Comparison of ENCODE assay signal across 1 cellular context in the genomic region with DNA sequence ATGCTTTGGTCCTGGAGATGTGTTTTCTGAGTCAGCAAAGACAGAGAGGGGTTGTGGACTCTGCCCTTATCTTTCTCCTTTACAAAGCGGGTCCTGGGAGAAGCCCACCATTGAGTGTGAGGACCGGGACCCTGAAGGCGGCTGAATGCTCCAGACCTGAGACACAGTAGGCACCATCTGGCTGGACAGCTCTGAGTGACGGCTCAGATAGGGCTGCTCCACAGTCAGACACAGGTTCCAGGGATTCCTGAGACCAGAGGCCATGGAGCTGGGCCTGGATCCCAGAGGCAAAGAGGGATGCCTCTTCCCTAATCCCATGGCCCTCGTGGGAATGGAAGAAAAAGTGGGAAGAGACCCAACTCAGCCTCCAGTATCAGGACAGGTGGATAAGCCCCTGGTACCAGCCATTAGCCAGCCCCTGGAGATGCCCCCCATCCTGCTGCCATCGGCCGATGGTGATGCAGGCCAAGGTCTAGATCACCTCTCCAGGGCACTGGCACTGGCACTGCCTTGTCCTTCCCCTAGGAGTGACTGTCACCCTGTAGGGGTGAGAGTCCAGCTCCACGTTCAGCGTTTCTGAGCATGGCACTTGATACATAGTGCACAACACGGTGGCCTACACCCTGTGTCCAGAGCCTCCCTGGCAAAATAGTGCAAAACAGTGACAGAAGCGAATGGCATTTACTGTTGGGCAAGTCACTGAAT.
TF ChIP-seq lines count a peak whose summit lies in the region.

No MANE protein-coding gene starts in this region.

TF ChIP-seq in HepG2, 621 proteins besides CTCF, POLR2A, EP300 and RAD21:
- TF ChIP-seq, protein P1, sequence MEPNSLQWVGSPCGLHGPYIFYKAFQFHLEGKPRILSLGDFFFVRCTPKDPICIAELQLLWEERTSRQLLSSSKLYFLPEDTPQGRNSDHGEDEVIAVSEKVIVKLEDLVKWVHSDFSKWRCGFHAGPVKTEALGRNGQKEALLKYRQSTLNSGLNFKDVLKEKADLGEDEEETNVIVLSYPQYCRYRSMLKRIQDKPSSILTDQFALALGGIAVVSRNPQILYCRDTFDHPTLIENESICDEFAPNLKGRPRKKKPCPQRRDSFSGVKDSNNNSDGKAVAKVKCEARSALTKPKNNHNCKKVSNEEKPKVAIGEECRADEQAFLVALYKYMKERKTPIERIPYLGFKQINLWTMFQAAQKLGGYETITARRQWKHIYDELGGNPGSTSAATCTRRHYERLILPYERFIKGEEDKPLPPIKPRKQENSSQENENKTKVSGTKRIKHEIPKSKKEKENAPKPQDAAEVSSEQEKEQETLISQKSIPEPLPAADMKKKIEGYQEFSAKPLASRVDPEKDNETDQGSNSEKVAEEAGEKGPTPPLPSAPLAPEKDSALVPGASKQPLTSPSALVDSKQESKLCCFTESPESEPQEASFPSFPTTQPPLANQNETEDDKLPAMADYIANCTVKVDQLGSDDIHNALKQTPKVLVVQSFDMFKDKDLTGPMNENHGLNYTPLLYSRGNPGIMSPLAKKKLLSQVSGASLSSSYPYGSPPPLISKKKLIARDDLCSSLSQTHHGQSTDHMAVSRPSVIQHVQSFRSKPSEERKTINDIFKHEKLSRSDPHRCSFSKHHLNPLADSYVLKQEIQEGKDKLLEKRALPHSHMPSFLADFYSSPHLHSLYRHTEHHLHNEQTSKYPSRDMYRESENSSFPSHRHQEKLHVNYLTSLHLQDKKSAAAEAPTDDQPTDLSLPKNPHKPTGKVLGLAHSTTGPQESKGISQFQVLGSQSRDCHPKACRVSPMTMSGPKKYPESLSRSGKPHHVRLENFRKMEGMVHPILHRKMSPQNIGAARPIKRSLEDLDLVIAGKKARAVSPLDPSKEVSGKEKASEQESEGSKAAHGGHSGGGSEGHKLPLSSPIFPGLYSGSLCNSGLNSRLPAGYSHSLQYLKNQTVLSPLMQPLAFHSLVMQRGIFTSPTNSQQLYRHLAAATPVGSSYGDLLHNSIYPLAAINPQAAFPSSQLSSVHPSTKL (CRISPR knock-in tag; IDR thresholded peaks at IDR 0.05): no peak
- TF ChIP-seq, protein P2, sequence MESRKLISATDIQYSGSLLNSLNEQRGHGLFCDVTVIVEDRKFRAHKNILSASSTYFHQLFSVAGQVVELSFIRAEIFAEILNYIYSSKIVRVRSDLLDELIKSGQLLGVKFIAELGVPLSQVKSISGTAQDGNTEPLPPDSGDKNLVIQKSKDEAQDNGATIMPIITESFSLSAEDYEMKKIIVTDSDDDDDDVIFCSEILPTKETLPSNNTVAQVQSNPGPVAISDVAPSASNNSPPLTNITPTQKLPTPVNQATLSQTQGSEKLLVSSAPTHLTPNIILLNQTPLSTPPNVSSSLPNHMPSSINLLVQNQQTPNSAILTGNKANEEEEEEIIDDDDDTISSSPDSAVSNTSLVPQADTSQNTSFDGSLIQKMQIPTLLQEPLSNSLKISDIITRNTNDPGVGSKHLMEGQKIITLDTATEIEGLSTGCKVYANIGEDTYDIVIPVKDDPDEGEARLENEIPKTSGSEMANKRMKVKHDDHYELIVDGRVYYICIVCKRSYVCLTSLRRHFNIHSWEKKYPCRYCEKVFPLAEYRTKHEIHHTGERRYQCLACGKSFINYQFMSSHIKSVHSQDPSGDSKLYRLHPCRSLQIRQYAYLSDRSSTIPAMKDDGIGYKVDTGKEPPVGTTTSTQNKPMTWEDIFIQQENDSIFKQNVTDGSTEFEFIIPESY (CRISPR knock-in tag; IDR thresholded peaks at IDR 0.05): no peak
- TF ChIP-seq, protein P3, sequence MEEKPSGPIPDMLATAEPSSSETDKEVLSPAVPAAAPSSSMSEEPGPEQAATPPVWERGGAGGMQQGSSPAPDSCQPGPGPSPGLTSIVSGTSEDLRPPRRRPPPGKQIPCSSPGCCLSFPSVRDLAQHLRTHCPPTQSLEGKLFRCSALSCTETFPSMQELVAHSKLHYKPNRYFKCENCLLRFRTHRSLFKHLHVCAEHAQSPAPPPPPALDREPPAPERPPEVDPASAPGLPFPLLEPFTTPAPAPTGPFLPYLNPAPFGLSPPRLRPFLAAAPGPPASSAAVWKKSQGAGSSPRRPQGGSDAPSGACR (CRISPR knock-in tag; IDR thresholded peaks at IDR 0.05): no peak
- no peak for TF ChIP-seq HOXA5 (CRISPR knock-in tag; IDR thresholded peaks at IDR 0.05)
